In the genomic region with DNA sequence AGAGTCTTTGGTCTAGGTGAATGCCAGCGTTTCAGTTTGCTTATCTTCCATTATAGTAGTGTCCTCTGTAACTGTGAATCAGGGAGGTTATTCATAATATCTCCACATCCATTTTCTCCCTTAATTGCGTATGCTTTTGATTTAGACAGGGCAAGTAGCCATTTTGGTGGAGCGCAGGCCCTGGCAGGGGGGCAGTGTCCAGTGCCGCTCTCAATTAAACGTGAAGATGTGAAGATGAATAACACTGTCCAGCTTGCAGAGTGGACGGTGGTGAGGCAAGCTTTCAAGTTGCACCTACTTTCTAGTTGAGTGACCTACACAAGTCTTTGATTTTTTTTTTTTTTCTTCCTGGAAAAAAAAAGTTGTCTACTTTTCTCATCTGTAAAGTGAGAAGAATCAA, we compare ENCODE assay signal across 9 cellular contexts. TPM values are rescaled to one million over a fixed set of nuclear protein-coding genes. Genes with fewer than 3 reads are reported as not detected.
DNase-seq lines count a peak whose midpoint lies in the region; ATAC-seq and TF ChIP-seq lines count a peak whose summit lies in the region.
"Had no signal": no experiment of that assay in that cellular context is flagged by ENCODE, and none has a peak within 500 bp of the region (broad histone marks: within the 10 kb centered on the region; RNA-seq: fewer than 3 reads in every experiment).

No MANE protein-coding gene starts in this region.

- no peak overlapping the region for H3K4me3 ChIP-seq in right cardiac atrium (ENCODE audit: low read length)

- POLR2A ChIA-PET in HEK293T (lab: Yijun Ruan, JAX) = no interaction called here

- no peak for DNase-seq in activated naive CD4-positive, alpha-beta T cell treated with anti-CD3 and anti-CD28 coated beads, Interleukin-2, amount 50 U/mL, for 72 hours (ENCODE audit: low spot score in 2 of 2)
- DNase-seq in right cardiac atrium = no peak
- DNase-seq in GM13977 (ENCODE audit: low spot score) = no peak
- DNase-seq in D341Med (ENCODE audit: low spot score) = no peak
- DNase-seq in HEK293T (ENCODE audit: extremely low spot score) = no peak
- DNase-seq: PC-3 had no signal

- peak overlapping the region; percentile 44 to 93 (median 77) for H3K4me3 Mint-ChIP-seq in IgD-negative memory B cell
- peak overlapping the region; percentile 27 for H3K4me3 Mint-ChIP-seq in stimulated activated memory B cell treated with anti-CD40 and anti-IgM and Interleukin-4, amounts not matched to agents 10 μg/mL and 1 μg/mL and 100 μg/mL, for 72 hours

- intact Hi-C loops in right cardiac atrium (cut with DNase I) = loop anchor here in 1 of 4 donors (5.0 kb wide), 1 partner anchor 44 kb away; no protein-coding TSS in a partner anchor

- no peaks in the 10 kb centered on the region for H3K27me3 ChIP-seq in right cardiac atrium (ENCODE audit: control insufficient read depth, insufficient read depth)

- H3K4me1 ChIP-seq in right cardiac atrium (ENCODE audit: control insufficient read depth, insufficient read depth, low read length) = peaks cover 34% of the 10 kb centered on the region

- H3K36me3 Mint-ChIP-seq in IgD-negative memory B cell = no peaks in the 10 kb centered on the region
- H3K36me3 Mint-ChIP-seq in activated naive CD4-positive, alpha-beta T cell treated with anti-CD3 and anti-CD28 coated beads, Interleukin-2, amount 50 U/mL, for 72 hours = peaks cover 13 to 29% of the 10 kb centered on the region in 2 donors
- H3K36me3 Mint-ChIP-seq in stimulated activated memory B cell treated with anti-CD40 and anti-IgM and Interleukin-4, amounts not matched to agents 10 μg/mL and 1 μg/mL and 100 μg/mL, for 72 hours = no peaks in the 10 kb centered on the region

- no peak for TF ChIP-seq CTCF in GM13977 (IDR thresholded peaks at IDR 0.05; ENCODE audit: extremely low read depth, insufficient read depth, missing control alignments)

- H3K27ac Mint-ChIP-seq in IgD-negative memory B cell = peak overlapping the region; percentile 59 to 76 (median 71)
- H3K27ac Mint-ChIP-seq in activated naive CD4-positive, alpha-beta T cell treated with anti-CD3 and anti-CD28 coated beads, Interleukin-2, amount 50 U/mL, for 72 hours = peak overlapping the region; percentile 94 to 95
- H3K27ac Mint-ChIP-seq in stimulated activated memory B cell treated with anti-CD40 and anti-IgM and Interleukin-4, amounts not matched to agents 10 μg/mL and 1 μg/mL and 100 μg/mL, for 72 hours = peak overlapping the region; percentile 82

- no peaks in the 10 kb centered on the region for H3K9me3 ChIP-seq in right cardiac atrium (ENCODE audit: control insufficient read depth, low read length)

- no peak for ATAC-seq in activated naive CD4-positive, alpha-beta T cell treated with anti-CD3 and anti-CD28 coated beads, Interleukin-2, amount 50 U/mL, for 72 hours
- no peak for ATAC-seq in right cardiac atrium
- no peak for ATAC-seq in stimulated activated memory B cell treated with anti-CD40 and anti-IgM and Interleukin-4, amounts not matched to agents 10 μg/mL and 1 μg/mL and 100 μg/mL, for 72 hours
- ATAC-seq: PC-3 had no signal

- in situ Hi-C loops in GM13977 (cut with MboI; ENCODE audit: low pct_unique_long_range_greater_than_20kb, low sequenced_read_pairs, unreplicated experiment) = no loop called here

- peak overlapping the region; percentile 87 for H3K27ac ChIP-seq in right cardiac atrium (ENCODE audit: low read length)

- H3K9me3 Mint-ChIP-seq in IgD-negative memory B cell = no peaks in the 10 kb centered on the region
- no peaks in the 10 kb centered on the region for H3K9me3 Mint-ChIP-seq in activated naive CD4-positive, alpha-beta T cell treated with anti-CD3 and anti-CD28 coated beads, Interleukin-2, amount 50 U/mL, for 72 hours
- H3K9me3 Mint-ChIP-seq in stimulated activated memory B cell treated with anti-CD40 and anti-IgM and Interleukin-4, amounts not matched to agents 10 μg/mL and 1 μg/mL and 100 μg/mL, for 72 hours = no peaks in the 10 kb centered on the region

- 68% methylated on average over 6 of the region's 6 CpGs for WGBS in right cardiac atrium

- no peaks in the 10 kb centered on the region for H3K27me3 Mint-ChIP-seq in IgD-negative memory B cell
- no peaks in the 10 kb centered on the region for H3K27me3 Mint-ChIP-seq in stimulated activated memory B cell treated with anti-CD40 and anti-IgM and Interleukin-4, amounts not matched to agents 10 μg/mL and 1 μg/mL and 100 μg/mL, for 72 hours

- CTCF ChIA-PET in HEK293T (lab: Yijun Ruan, JAX) = interaction anchor here (0.9 to 1.0 kb wide), 2 partner anchors 14 to 46 kb away, joined by 3 read pairs; no protein-coding TSS in a partner anchor

- H3K4me1 Mint-ChIP-seq in IgD-negative memory B cell = peaks cover 54 to 68% (median 64%) of the 10 kb centered on the region in 3 donors
- H3K4me1 Mint-ChIP-seq in stimulated activated memory B cell treated with anti-CD40 and anti-IgM and Interleukin-4, amounts not matched to agents 10 μg/mL and 1 μg/mL and 100 μg/mL, for 72 hours = peaks cover 85% of the 10 kb centered on the region

TF ChIP-seq in HEK293T, 16 proteins besides CTCF, POLR2A, EP300 and RAD21:
- TF ChIP-seq FOXM1 (IDR thresholded peaks at IDR 0.05; ENCODE audit: borderline replicate concordance) (no peak), FOXA1 (IDR thresholded peaks at IDR 0.05) (no peak), L3MBTL2 (conservative IDR thresholded peaks at IDR 0.05) (no peak), ARNT (IDR thresholded peaks at IDR 0.05) (no peak), NFRKB (IDR thresholded peaks at IDR 0.05) (no peak), CTBP1 (IDR thresholded peaks at IDR 0.05; ENCODE audit: borderline replicate concordance) (no peak), ELF4 (IDR thresholded peaks at IDR 0.05) (no peak), FOXK2 (IDR thresholded peaks at IDR 0.05) (no peak), SUZ12 (IDR thresholded peaks at IDR 0.05) (no peak), HDGF (IDR thresholded peaks at IDR 0.05; ENCODE audit: borderline replicate concordance) (no peak), BHLHE40 (IDR thresholded peaks at IDR 0.05; ENCODE audit: borderline replicate concordance) (no peak), ZNF384 (IDR thresholded peaks at IDR 0.05) (no peak), TARDBP (IDR thresholded peaks at IDR 0.05) (no peak), SP1 (IDR thresholded peaks at IDR 0.05) (no peak), LEF1 (IDR thresholded peaks at IDR 0.05; ENCODE audit: borderline replicate concordance) (no peak)
- TF ChIP-seq, protein P1, sequence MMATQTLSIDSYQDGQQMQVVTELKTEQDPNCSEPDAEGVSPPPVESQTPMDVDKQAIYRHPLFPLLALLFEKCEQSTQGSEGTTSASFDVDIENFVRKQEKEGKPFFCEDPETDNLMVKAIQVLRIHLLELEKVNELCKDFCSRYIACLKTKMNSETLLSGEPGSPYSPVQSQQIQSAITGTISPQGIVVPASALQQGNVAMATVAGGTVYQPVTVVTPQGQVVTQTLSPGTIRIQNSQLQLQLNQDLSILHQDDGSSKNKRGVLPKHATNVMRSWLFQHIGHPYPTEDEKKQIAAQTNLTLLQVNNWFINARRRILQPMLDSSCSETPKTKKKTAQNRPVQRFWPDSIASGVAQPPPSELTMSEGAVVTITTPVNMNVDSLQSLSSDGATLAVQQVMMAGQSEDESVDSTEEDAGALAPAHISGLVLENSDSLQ (IDR thresholded peaks at IDR 0.05) = no peak

RNA-seq across cellular contexts. Expression of gene TSPAN14, which starts 4.5 kb away (rescaled TPM):
- 45.0 TPM for polyA plus RNA-seq in IgD-negative memory B cell
- 10 to 100 TPM; 30.7 to 53.6 TPM for total RNA-seq in activated naive CD4-positive, alpha-beta T cell treated with anti-CD3 and anti-CD28 coated beads, Interleukin-2, amount 50 U/mL, for 72 hours
- total RNA-seq in right cardiac atrium = 10 to 100 TPM; 24.4 to 44.1 (median 34.1) TPM
- polyA plus RNA-seq in right cardiac atrium = 27.6 TPM
- total RNA-seq: PC-3 had no signal

RNA-seq across cellular contexts. Expression of gene PRXL2A, which starts 50.3 kb away (rescaled TPM):
- polyA plus RNA-seq in IgD-negative memory B cell (13.2 TPM), right cardiac atrium (105 TPM)
- 10 to 100 TPM; 15.1 to 18.5 TPM for total RNA-seq in activated naive CD4-positive, alpha-beta T cell treated with anti-CD3 and anti-CD28 coated beads, Interleukin-2, amount 50 U/mL, for 72 hours
- 100 to 1,000 TPM in 2 of 4 donors, 10 to 100 TPM in 2; 91.3 to 162 (median 100) TPM for total RNA-seq in right cardiac atrium
- total RNA-seq: LHCN-M2, PC-3 had no signal

Comparison
In these comparisons a context has a peak if more than half of its experiments do, and no peak if none do; other contexts are left out.
1. RNA of gene PRXL2A, which starts 50.3 kb away (total RNA-seq): 91.3 to 162 TPM in right cardiac atrium; 15.1 to 18.5 TPM in activated naive CD4-positive, alpha-beta T cell treated with anti-CD3 and anti-CD28 coated beads, Interleukin-2, amount 50 U/mL, for 72 hours; every median in the first group is over 4 times any median in the second.
2. Peak in every context shown above with its lines, with median percentiles within 50 percentile points of each other: H3K27ac Mint-ChIP-seq.